In genomic region chr17:59746849-59747445, GRCh38 we compare ENCODE assay signal across 8 cellular contexts.
DNase-seq lines count a peak whose midpoint lies in the region; ATAC-seq, FAIRE-seq and TF ChIP-seq lines count a peak whose summit lies in the region.

No MANE protein-coding gene starts in this region.

- no peaks in the 10 kb centered on the region for H3K4me1 ChIP-seq in tibial artery

- FAIRE-seq in GM19239 (lab: Jason Lieb, UNC) = no peak

- H3K36me3 ChIP-seq in tibial artery = peaks cover 0 to 13% (median 5%) of the 10 kb centered on the region in 3 donors

- DNase-seq in activated T-cell treated with anti-CD3 and anti-CD28 coated beads, Interleukin-2, amount 50 U/mL, for 24 hours = no peak
- no peak for DNase-seq in activated T-cell treated with anti-CD3 and anti-CD28 coated beads, Interleukin-2, amount 50 U/mL, for 48 hours
- DNase-seq in NCI-H1436 treated with DMSO at 0.1 percent for 48 hours (lab: John Stamatoyannopoulos, UW) (peak; percentile 2), amniotic epithelial cell (ENCODE audit: low read depth) (peak; percentile 60), iPS-NIHi7 (ENCODE audit: extremely low spot score) (peak; percentile 12), tibial artery (no peak), GM19239 (ENCODE audit: insufficient read length, low spot score) (no peak)

- peaks cover 43% of the 10 kb centered on the region for H3K36me3 Mint-ChIP-seq in activated T-cell treated with anti-CD3 and anti-CD28 coated beads, Interleukin-2, amount 50 U/mL, for 24 hours (ENCODE audit: low read depth)

- ATAC-seq in HG03135 (IDR thresholded peaks at IDR 0.05; ENCODE audit: unreplicated experiment) = no peak

- H3K9me3 ChIP-seq in tibial artery = no peaks in the 10 kb centered on the region

- intact Hi-C loops in tibial artery (cut with DNase I; ENCODE audit: low total_unique reads) = no loop called here

- no peak overlapping the region for H3K4me3 ChIP-seq in tibial artery

- peaks cover 27% of the 10 kb centered on the region for H3K4me1 Mint-ChIP-seq in activated T-cell treated with anti-CD3 and anti-CD28 coated beads, Interleukin-2, amount 50 U/mL, for 24 hours (ENCODE audit: low read depth)

- H3K9me3 Mint-ChIP-seq in activated T-cell treated with anti-CD3 and anti-CD28 coated beads, Interleukin-2, amount 50 U/mL, for 24 hours = no peaks in the 10 kb centered on the region

- peak overlapping the region; percentile 86 for H3K27ac Mint-ChIP-seq in activated T-cell treated with anti-CD3 and anti-CD28 coated beads, Interleukin-2, amount 50 U/mL, for 24 hours

- no peak overlapping the region for H3K27ac ChIP-seq in tibial artery

- no peak overlapping the region for H3K4me3 Mint-ChIP-seq in activated T-cell treated with anti-CD3 and anti-CD28 coated beads, Interleukin-2, amount 50 U/mL, for 24 hours

- peak; percentile 61 to 72 for TF ChIP-seq CTCF in tibial artery (IDR thresholded peaks at IDR 0.05)

- no peaks in the 10 kb centered on the region for H3K27me3 Mint-ChIP-seq in activated T-cell treated with anti-CD3 and anti-CD28 coated beads, Interleukin-2, amount 50 U/mL, for 24 hours

- H3K27me3 ChIP-seq in tibial artery = no peaks in the 10 kb centered on the region

Comparison
In these comparisons a context has a peak if more than half of its experiments do, and no peak if none do; other contexts are left out.
1. DNase-seq: peak in NCI-H1436 treated with DMSO at 0.1 percent for 48 hours (single experiment), amniotic epithelial cell (single experiment) and iPS-NIHi7 (single experiment); none in activated T-cell treated with anti-CD3 and anti-CD28 coated beads, Interleukin-2, amount 50 U/mL, for 24 hours (single experiment), activated T-cell treated with anti-CD3 and anti-CD28 coated beads, Interleukin-2, amount 50 U/mL, for 48 hours (0 of 2), tibial artery (0 of 2) and GM19239 (single experiment).